In the genomic region with DNA sequence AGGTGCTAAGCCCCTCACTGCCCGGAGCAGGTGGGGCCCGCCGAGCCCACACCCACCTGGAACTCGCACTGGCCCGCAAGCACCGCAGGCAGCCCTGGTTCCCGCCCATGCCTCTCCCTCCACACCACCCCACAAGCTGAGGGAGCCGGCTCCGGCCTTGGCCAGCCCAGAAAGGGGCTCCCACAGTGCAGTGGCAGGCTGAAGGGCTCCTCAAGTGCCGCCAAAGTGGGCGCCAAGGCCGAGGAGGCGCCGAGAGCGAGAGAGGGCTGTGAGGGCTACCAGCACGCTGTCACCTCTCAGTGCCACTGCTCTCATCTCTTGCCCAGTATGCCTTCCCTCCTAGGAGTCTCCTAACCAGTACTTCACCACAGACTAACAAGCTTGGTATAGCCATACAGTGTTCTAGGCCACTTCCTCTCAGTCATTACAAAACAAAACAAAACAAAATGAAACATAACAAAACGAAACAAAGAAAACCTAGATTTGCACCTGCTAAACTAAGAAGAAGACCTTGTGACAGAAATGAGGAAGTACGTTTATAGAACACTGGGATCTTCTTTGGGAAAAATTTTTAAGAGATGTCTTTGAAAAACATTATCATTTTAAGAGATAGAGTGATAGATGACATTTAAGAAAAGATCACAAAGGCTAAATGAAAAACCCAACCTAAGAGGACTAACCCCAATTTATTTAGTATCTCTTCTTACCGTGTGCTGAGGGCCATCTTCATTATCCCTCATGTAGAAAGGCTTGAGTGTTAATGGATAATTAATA, we compare ENCODE assay signal across 1 cellular context.
A peak's percentile ranks its signal among the peaks of the same experiment; 100 is the strongest.
TF ChIP-seq lines count a peak whose summit lies in the region.

No MANE protein-coding gene starts in this region.

TF ChIP-seq in GM12878, 131 proteins besides CTCF, POLR2A, EP300 and RAD21 (continued from another document):
- peak; percentile 89 for TF ChIP-seq SKIL (IDR thresholded peaks at IDR 0.05; ENCODE audit: low read depth, poor library complexity, severe bottlenecking)
- TF ChIP-seq NBN (IDR thresholded peaks at IDR 0.05): peak; percentile 94
- TF ChIP-seq CUX1 (IDR thresholded peaks at IDR 0.05; ENCODE audit: insufficient replicate concordance, low read depth, low read length): peak; percentile 65
- TF ChIP-seq CHD2 (IDR thresholded peaks at IDR 0.05; ENCODE audit: borderline replicate concordance, low read depth, low read length): 0 out of 2 replicates have a peak, but pooled peaks have one; percentile 57
- TF ChIP-seq FOXM1 (IDR thresholded peaks at IDR 0.05; ENCODE audit: low read depth, low read length): peak; percentile 73
- peak; percentile 96 for TF ChIP-seq RELB (IDR thresholded peaks at IDR 0.05; ENCODE audit: low read depth)
- no peak for TF ChIP-seq CBX3 (IDR thresholded peaks at IDR 0.05; ENCODE audit: borderline replicate concordance, low read depth)
- peak; percentile 34; the same call in 1 of the 2 replicates for TF ChIP-seq CREM (IDR thresholded peaks at IDR 0.05; ENCODE audit: low read depth)
- peak; percentile 61 for TF ChIP-seq TBL1XR1 (IDR thresholded peaks at IDR 0.05; ENCODE audit: low read depth, low read length)
- TF ChIP-seq MEF2B (IDR thresholded peaks at IDR 0.05; ENCODE audit: partially characterized antibody, poor library complexity, severe bottlenecking): peak; percentile 88
- TF ChIP-seq ZNF24 (IDR thresholded peaks at IDR 0.05): no peak
- TF ChIP-seq DPF2 (IDR thresholded peaks at IDR 0.05): peak; percentile 89
- peak; percentile 48; the same call in 1 of the 2 replicates for TF ChIP-seq ZNF217 (IDR thresholded peaks at IDR 0.05)
- no peak for TF ChIP-seq ELK1 (IDR thresholded peaks at IDR 0.05; ENCODE audit: low read depth, low read length)
- TF ChIP-seq BACH1 (IDR thresholded peaks at IDR 0.05; ENCODE audit: borderline replicate concordance): peak; percentile 18; the same call in 1 of the 2 replicates
- peak; percentile 31; the same call in 1 of the 2 replicates for TF ChIP-seq MXI1 (IDR thresholded peaks at IDR 0.05; ENCODE audit: low read depth, low read length)
- peak; percentile 86 for TF ChIP-seq SPI1 (IDR thresholded peaks at IDR 0.05; ENCODE audit: borderline replicate concordance, insufficient read depth, low read depth, low read length)
- TF ChIP-seq TCF12 (IDR thresholded peaks at IDR 0.05; ENCODE audit: low read depth, low read length): peak; percentile 67
